In genomic region chr4:24637173-24637572, GRCh38 we compare ENCODE assay signal across 9 cellular contexts.
"Had no signal": no experiment of that assay in that cellular context is flagged by ENCODE, and none has a peak within 500 bp of the region (broad histone marks: within the 10 kb centered on the region; RNA-seq: fewer than 3 reads in every experiment).

No MANE protein-coding gene starts in this region.

- ATAC-seq: HCT116, HepG2 had no signal

- H3K36me3 ChIP-seq: HAP-1 had no signal

- H3K27ac ChIP-seq: GM23248, HL-60 had no signal

- H3K9ac ChIP-seq: GM23248 had no signal

- H3K4me3 ChIP-seq: GM23248, HAP-1 had no signal

- H3K4me1 ChIP-seq: HAP-1 had no signal

- H2AFZ ChIP-seq: GM23248 had no signal

- H3K9me3 ChIP-seq: HAP-1 had no signal

- DNase-seq: GM23248, GOT3, H7, HFFc6, KG1 had no signal
